In the genomic region with DNA sequence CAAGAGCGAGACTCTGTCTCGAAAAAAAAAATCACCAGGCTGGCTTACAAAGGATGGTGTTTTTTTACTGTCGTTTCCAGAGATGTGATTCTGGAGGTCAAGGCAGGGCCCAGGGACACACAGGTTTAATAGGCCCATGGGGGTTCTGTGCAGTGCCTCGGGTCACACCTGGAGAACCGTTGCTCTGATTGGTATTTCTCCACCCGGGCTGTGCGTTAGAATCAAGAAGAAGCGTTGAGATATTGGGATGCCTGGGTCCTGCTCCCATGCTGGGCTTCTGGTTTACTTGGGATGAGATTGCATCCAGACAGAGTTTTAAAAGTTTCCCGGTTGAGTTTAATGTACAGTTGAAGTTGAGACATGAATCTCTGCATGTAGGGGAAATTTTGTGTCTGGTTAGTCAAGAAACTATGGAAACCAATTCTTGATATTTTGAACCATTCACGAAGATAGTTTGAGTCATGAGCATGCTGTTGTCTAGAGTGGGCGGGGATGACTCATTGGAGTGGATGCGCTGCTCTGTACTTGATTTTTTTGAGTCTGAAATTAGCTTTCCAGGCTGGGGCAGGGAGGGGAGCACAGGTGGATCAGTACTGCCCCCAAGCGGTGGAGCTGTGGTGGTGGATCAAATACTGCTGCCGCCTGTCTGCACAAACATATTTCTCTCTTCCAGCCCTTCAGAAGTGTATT, we compare ENCODE assay signal across 8 cellular contexts. TPM values are rescaled to one million over a fixed set of nuclear protein-coding genes. Genes with fewer than 3 reads are reported as not detected.
A peak's percentile ranks its signal among the peaks of the same experiment; 100 is the strongest.
DNase-seq lines count a peak whose midpoint lies in the region; ATAC-seq and TF ChIP-seq lines count a peak whose summit lies in the region.

No MANE protein-coding gene starts in this region.

- peak; percentile 91 for DNase-seq in AG09309 (ENCODE audit: low read depth)
- peak; percentile 39 to 70 for DNase-seq in NCI-H446 (lab: John Stamatoyannopoulos, UW)
- peak; percentile 96 for DNase-seq in activated CD4-positive, alpha-beta T cell treated with anti-CD3 and anti-CD28 coated beads for 36 hours
- DNase-seq in dedifferentiated amniotic fluid mesenchymal stem cell (ENCODE audit: extremely low spot score), result peak; percentile 94
- DNase-seq in memory B cell (ENCODE audit: low spot score in 2 of 2), result peak in 1 of 2 donors; percentile 16
- peak; percentile 63 for DNase-seq in stimulated activated CD8-positive, alpha-beta memory T cell treated with anti-CD3 and anti-CD28 coated beads, Interleukin-12 subunit alpha, Interleukin-12 subunit beta, amount 100 ng/mL, for 4 hours (ENCODE audit: low read depth)

- H3K27ac Mint-ChIP-seq in activated CD4-positive, alpha-beta T cell treated with anti-CD3 and anti-CD28 coated beads for 36 hours, result no peak overlapping the region
- H3K27ac Mint-ChIP-seq in memory B cell, result no peak overlapping the region

- peak; percentile 79 for ATAC-seq in GM18861 (IDR thresholded peaks at IDR 0.05; ENCODE audit: unreplicated experiment)
- peak; percentile 76 for ATAC-seq in HG03103 (IDR thresholded peaks at IDR 0.05; ENCODE audit: low read depth, unreplicated experiment)
- peak; percentile 97 for ATAC-seq in activated CD4-positive, alpha-beta T cell treated with anti-CD3 and anti-CD28 coated beads for 36 hours
- ATAC-seq in memory B cell (ENCODE audit: low read depth), result peak; percentile 43

- H3K27me3 Mint-ChIP-seq in activated CD4-positive, alpha-beta T cell treated with anti-CD3 and anti-CD28 coated beads for 36 hours, result peaks cover 10% of the 10 kb centered on the region
- peaks cover 18% of the 10 kb centered on the region for H3K27me3 Mint-ChIP-seq in memory B cell

- no peaks in the 10 kb centered on the region for H3K9me3 Mint-ChIP-seq in activated CD4-positive, alpha-beta T cell treated with anti-CD3 and anti-CD28 coated beads for 36 hours (ENCODE audit: low read depth)
- no peaks in the 10 kb centered on the region for H3K9me3 Mint-ChIP-seq in memory B cell

- peak; percentile 95 for TF ChIP-seq CTCF in AG09309 (IDR thresholded peaks at IDR 0.05; ENCODE audit: control insufficient read depth, insufficient read depth, low read depth, low read length, missing control alignments)

- CTCF ChIA-PET in activated CD4-positive, alpha-beta T cell treated with anti-CD3 and anti-CD28 coated beads for 36 hours (lab: Charles Lee), result interaction anchor here (0.5 to 10.9 kb wide), 29 partner anchors 9 to 752 kb away, joined by 3 to 133 read pairs (median 5); partner anchors contain the start of gene SLC66A3

- H3K4me3 ChIP-seq in AG09309 (ENCODE audit: control insufficient read depth, low read depth, low read length), result no peak overlapping the region

- H3K36me3 Mint-ChIP-seq in activated CD4-positive, alpha-beta T cell treated with anti-CD3 and anti-CD28 coated beads for 36 hours (ENCODE audit: low read depth), result no peaks in the 10 kb centered on the region
- no peaks in the 10 kb centered on the region for H3K36me3 Mint-ChIP-seq in memory B cell

- H3K4me1 Mint-ChIP-seq in activated CD4-positive, alpha-beta T cell treated with anti-CD3 and anti-CD28 coated beads for 36 hours, result peaks cover 18% of the 10 kb centered on the region
- peaks cover 3% of the 10 kb centered on the region for H3K4me1 Mint-ChIP-seq in memory B cell

- POLR2A ChIA-PET in activated CD4-positive, alpha-beta T cell treated with anti-CD3 and anti-CD28 coated beads for 36 hours (lab: Charles Lee), result interaction anchor here (0.8 kb wide), 1 partner anchor 170 kb away, joined by 3 read pairs; no protein-coding TSS in a partner anchor

- intact Hi-C loops in activated CD4-positive, alpha-beta T cell treated with anti-CD3 and anti-CD28 coated beads for 36 hours (cut with DNase I, micrococcal nuclease), result loop anchor here (1.0 to 5.0 kb wide), 10 partner anchors 99 to 752 kb away; partner anchors contain the start of genes E2F6 (in 2 of the 2), ROCK2 (in 1 of the 2) and SLC66A3 (in 1 of the 2)

- H3K4me3 Mint-ChIP-seq in activated CD4-positive, alpha-beta T cell treated with anti-CD3 and anti-CD28 coated beads for 36 hours, result no peak overlapping the region
- H3K4me3 Mint-ChIP-seq in memory B cell, result no peak overlapping the region

RNA-seq across cellular contexts. Expression of gene GREB1, which starts 50.1 kb away (rescaled TPM):
- under 1 TPM; 0.57 to 0.65 TPM for total RNA-seq in activated CD4-positive, alpha-beta T cell treated with anti-CD3 and anti-CD28 coated beads for 36 hours

Comparison
In these comparisons a context has a peak if more than half of its experiments do, and no peak if none do; other contexts are left out.
1. ATAC-seq: peak in every context shown above with its lines; median percentile 97 in activated CD4-positive, alpha-beta T cell treated with anti-CD3 and anti-CD28 coated beads for 36 hours; 79 in GM18861; 76 in HG03103; 43 in memory B cell.